1 cellular context compared by ENCODE assay signal in genomic region chr12:40104461-40105264, GRCh38.
A peak's percentile ranks its signal among the peaks of the same experiment; 100 is the strongest.
TF ChIP-seq lines count a peak whose summit lies in the region.

No MANE protein-coding gene starts in this region.

TF ChIP-seq in HepG2, 621 proteins besides CTCF, POLR2A, EP300 and RAD21 (continued from another document):
- TF ChIP-seq ZBTB26 (CRISPR knock-in tag; IDR thresholded peaks at IDR 0.05; ENCODE audit: borderline replicate concordance), result 0 out of 2 replicates have a peak, but pooled peaks have one; percentile 13
- TF ChIP-seq ZMYM3 (CRISPR knock-in tag; IDR thresholded peaks at IDR 0.05), result peak; percentile 65; the same call in 1 of the 2 replicates
- TF ChIP-seq ZBTB7B (CRISPR knock-in tag; IDR thresholded peaks at IDR 0.05), result 0 out of 2 replicates have a peak, but pooled peaks have one; percentile 16
- no peak for TF ChIP-seq MEIS1 (CRISPR knock-in tag; IDR thresholded peaks at IDR 0.05; ENCODE audit: borderline replicate concordance)
- peak; percentile 63; the same call in 1 of the 2 replicates for TF ChIP-seq ZNF770 (CRISPR knock-in tag; IDR thresholded peaks at IDR 0.05)
